Comparison of ENCODE assay signal across 17 cellular contexts in genomic region chr2:23484163-23484740, GRCh38.
"Had no signal": no experiment of that assay in that cellular context is flagged by ENCODE, and none has a peak within 500 bp of the region (broad histone marks: within the 10 kb centered on the region; RNA-seq: fewer than 3 reads in every experiment).

No MANE protein-coding gene starts in this region.

- H3K4me3 ChIP-seq: colonic mucosa, thyroid gland had no signal

- H2AFZ ChIP-seq: parathyroid adenoma had no signal

- H3K4me1 ChIP-seq: colonic mucosa, thyroid gland had no signal

- H3K9me3 ChIP-seq: colonic mucosa, thyroid gland had no signal

- H3K79me2 ChIP-seq: parathyroid adenoma had no signal

- H3K36me3 ChIP-seq: colonic mucosa, thyroid gland had no signal

- DNase-seq: activated CD4-positive, alpha-beta T cell treated with anti-CD3 and anti-CD28 coated beads, Interleukin-2, amount 10 ng/mL, durations not matched to agents 24 days and 14 days; activated CD4-positive, CD25-positive, alpha-beta regulatory T cell; activated CD8-positive, alpha-beta memory T cell treated with anti-CD3 and anti-CD28 coated beads, Interleukin-2, amount 50 U/mL, for 4 hours; activated CD8-positive, alpha-beta T cell treated with anti-CD3 and anti-CD28 coated beads, Interleukin-2, amount 10 ng/mL, durations not matched to agents 7 days and 5 days; activated gamma-delta T cell; activated T-cell treated with anti-CD3 and anti-CD28 coated beads, Interleukin-2, amount 50 U/mL, for 48 hours; caudate nucleus; colonic mucosa; islet precursor cell; naive B cell; retina; stimulated activated CD4-positive, alpha-beta T cell treated with anti-CD3 and anti-CD28 coated beads, Interleukin-4, amount 100 ng/mL, for 1 hour; stimulated activated naive B cell treated with anti-CD40 and anti-IgM and Interleukin-4, amounts not matched to agents 10 μg/mL and 1 μg/mL and 100 μg/mL, for 72 hours; thyroid gland had no signal

- ATAC-seq: activated CD8-positive, alpha-beta T cell treated with anti-CD3 and anti-CD28 coated beads, Interleukin-2, amount 10 ng/mL, durations not matched to agents 7 days and 5 days; activated naive CD4-positive, alpha-beta T cell treated with anti-CD3 and anti-CD28 coated beads, Interleukin-2, amount 50 U/mL, for 72 hours; left lobe of liver; stimulated activated naive B cell treated with anti-CD40 and anti-IgM and Interleukin-4, amounts not matched to agents 10 μg/mL and 1 μg/mL and 100 μg/mL, for 72 hours had no signal

- H3K27me3 ChIP-seq: colonic mucosa, thyroid gland had no signal

- H3K27ac ChIP-seq: colonic mucosa, parathyroid adenoma, thyroid gland had no signal
